21 cellular contexts compared by ENCODE assay signal in the genomic region with DNA sequence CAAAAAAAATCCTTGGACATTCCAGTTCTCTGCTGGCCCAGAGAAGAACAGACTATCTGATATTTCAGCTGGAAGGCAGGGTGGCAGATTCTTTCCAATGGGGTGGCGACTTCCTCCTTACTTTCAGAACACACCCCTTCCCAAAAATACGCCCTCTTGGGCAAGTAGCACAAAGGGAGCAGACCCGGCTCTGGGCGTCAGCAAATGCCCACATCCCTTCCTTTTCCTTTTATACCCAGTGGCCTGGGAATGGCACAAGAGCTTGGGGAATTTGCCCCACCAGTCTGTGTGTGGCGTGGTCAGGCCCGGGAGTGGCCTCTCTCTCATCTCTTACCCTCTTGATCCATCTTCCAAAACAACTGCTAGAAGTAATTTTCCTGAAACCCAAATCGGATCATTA. TPM values are rescaled to one million over a fixed set of nuclear protein-coding genes. Genes with fewer than 3 reads are reported as not detected.
DNase-seq lines count a peak whose midpoint lies in the region; ATAC-seq and TF ChIP-seq lines count a peak whose summit lies in the region.
"Had no signal": no experiment of that assay in that cellular context is flagged by ENCODE, and none has a peak within 500 bp of the region (broad histone marks: within the 10 kb centered on the region; RNA-seq: fewer than 3 reads in every experiment).

No MANE protein-coding gene starts in this region.

- no peaks in the 10 kb centered on the region for H3F3A ChIP-seq in GM23338 (replicated peaks; ENCODE audit: low read depth)

- H3K4me1 ChIP-seq in GM23338 (ENCODE audit: insufficient read depth): no peaks in the 10 kb centered on the region

- H3K27me3 Mint-ChIP-seq in GM23338 (ENCODE audit: insufficient read depth, low read depth, poor library complexity) (peaks cover 6% of the 10 kb centered on the region), T-helper 17 cell (no peaks in the 10 kb centered on the region), nephron progenitor cell (ENCODE audit: low read depth, poor library complexity) (peaks cover 9% of the 10 kb centered on the region)

- intact Hi-C loops in left cardiac atrium (cut with DNase I): no loop called here

- no peaks in the 10 kb centered on the region for H3K9me3 ChIP-seq in T-helper 17 cell (ENCODE audit: control insufficient read depth, low read length, poor library complexity, severe bottlenecking)
- H3K9me3 ChIP-seq: suprapubic skin had no signal

- H3K9me2 ChIP-seq in GM23338 (ENCODE audit: insufficient read depth): no peaks in the 10 kb centered on the region

- ATAC-seq in GM23338 (no peak), T-helper 17 cell (no peak), left cardiac atrium (peak in 1 of 2 donors; percentile 72)
- ATAC-seq: stimulated activated effector memory CD8-positive, alpha-beta T cell treated with anti-CD3 and anti-CD28 coated beads, Interleukin-12 subunit alpha, Interleukin-12 subunit beta, amount 100 ng/mL, for 72 hours had no signal

- peaks cover 21% of the 10 kb centered on the region for H3K9me3 Mint-ChIP-seq in GM23338
- H3K9me3 Mint-ChIP-seq in nephron progenitor cell: peaks cover 22% of the 10 kb centered on the region

- H3K4me1 Mint-ChIP-seq in GM23338 (no peaks in the 10 kb centered on the region), T-helper 17 cell (peaks cover 29% of the 10 kb centered on the region), nephron progenitor cell (no peaks in the 10 kb centered on the region)
- H3K4me1 Mint-ChIP-seq: nephron had no signal

- DNase-seq in GM23338 (ENCODE audit: low spot score): peak; percentile 9
- no peak for DNase-seq in T-helper 17 cell
- DNase-seq in left cardiac atrium: peak; percentile 49
- DNase-seq in nephron progenitor cell: no peak
- no peak for DNase-seq in nucleus accumbens (lab: John Stamatoyannopoulos, UW)
- no peak for DNase-seq in stimulated activated CD4-positive, alpha-beta T cell treated with anti-CD3 and anti-CD28 coated beads, Interleukin-2, amount 100 ng/mL, for 48 hours
- DNase-seq in NCI-H146 (lab: John Stamatoyannopoulos, UW): no peak
- no peak for DNase-seq in coronary artery (ENCODE audit: low spot score)
- DNase-seq: activated CD4-positive, alpha-beta T cell treated with anti-CD3 and anti-CD28 coated beads, Interleukin-2, amount 50 U/mL, for 48 hours; activated naive CD8-positive, alpha-beta T cell treated with anti-CD3 and anti-CD28 coated beads, Interleukin-2, amount 10 ng/mL, durations not matched to agents 7 days and 5 days; CD4-positive, CD25-positive, alpha-beta regulatory T cell; DMS 273 treated with DMSO at 0.1 percent for 48 hours; effector CD4-positive, alpha-beta T cell; erythroblast; NCI-H510A treated with DMSO at 0.1 percent for 48 hours; posterior cingulate gyrus; stimulated activated CD4-positive, alpha-beta T cell treated with anti-CD3 and anti-CD28 coated beads, Interleukin-1b, Interleukin-23, amount 100 ng/mL, for 48 hours had no signal

- H3K27me3 ChIP-seq in GM23338 (ENCODE audit: insufficient read depth): no peaks in the 10 kb centered on the region
- H3K27me3 ChIP-seq: suprapubic skin had no signal

- H3K4me3 Mint-ChIP-seq in GM23338: no peak overlapping the region
- no peak overlapping the region for H3K4me3 Mint-ChIP-seq in T-helper 17 cell
- H3K4me3 Mint-ChIP-seq in nephron progenitor cell: no peak overlapping the region
- H3K4me3 Mint-ChIP-seq: activated naive CD8-positive, alpha-beta T cell treated with anti-CD3 and anti-CD28 coated beads, Interleukin-2, amount 10 ng/mL, durations not matched to agents 7 days and 5 days; CD4-positive, CD25-positive, alpha-beta regulatory T cell; mesothelial cell of epicardium; nephron; stimulated activated effector memory CD8-positive, alpha-beta T cell treated with anti-CD3 and anti-CD28 coated beads, Interleukin-12 subunit alpha, Interleukin-12 subunit beta, amount 100 ng/mL, for 72 hours had no signal

- H3K4me3 ChIP-seq in GM23338: no peak overlapping the region
- no peak overlapping the region for H3K4me3 ChIP-seq in coronary artery
- H3K4me3 ChIP-seq: suprapubic skin had no signal

- H3K79me2 ChIP-seq in GM23338 (replicated peaks; ENCODE audit: insufficient read depth): no peaks in the 10 kb centered on the region

- H2AFZ ChIP-seq in GM23338: peak overlapping the region; percentile 73; the same call in 1 of the 2 replicates

- H3K4me2 ChIP-seq in GM23338: no peak overlapping the region

- H3K36me3 ChIP-seq in GM23338 (ENCODE audit: insufficient read depth): 0 out of 2 replicates have a peak, but pooled peaks cover 5% of the 10 kb centered on the region
- H3K36me3 ChIP-seq: suprapubic skin had no signal

- H3K27ac ChIP-seq in GM23338 (ENCODE audit: low read depth) (no peak overlapping the region), coronary artery (peak overlapping the region in 1 of 2 donors; percentile 22)
- H3K27ac ChIP-seq: suprapubic skin had no signal

- H3K36me3 Mint-ChIP-seq in GM23338 (ENCODE audit: low read depth): peaks cover 7% of the 10 kb centered on the region; the same call in 2 of the 3 replicates
- peaks cover 2% of the 10 kb centered on the region for H3K36me3 Mint-ChIP-seq in T-helper 17 cell (ENCODE audit: low read depth)
- no peaks in the 10 kb centered on the region for H3K36me3 Mint-ChIP-seq in nephron progenitor cell (ENCODE audit: low read depth)
- H3K36me3 Mint-ChIP-seq: mesothelial cell of epicardium; stimulated activated effector memory CD8-positive, alpha-beta T cell treated with anti-CD3 and anti-CD28 coated beads, Interleukin-12 subunit alpha, Interleukin-12 subunit beta, amount 100 ng/mL, for 72 hours had no signal

- no peak overlapping the region for H3K27ac Mint-ChIP-seq in GM23338
- H3K27ac Mint-ChIP-seq in T-helper 17 cell: peak overlapping the region; percentile 57
- peak overlapping the region; percentile 59 for H3K27ac Mint-ChIP-seq in nephron progenitor cell
- H3K27ac Mint-ChIP-seq: activated naive CD8-positive, alpha-beta T cell treated with anti-CD3 and anti-CD28 coated beads, Interleukin-2, amount 10 ng/mL, durations not matched to agents 7 days and 5 days; CD4-positive, CD25-positive, alpha-beta regulatory T cell; mesothelial cell of epicardium; nephron; stimulated activated effector memory CD8-positive, alpha-beta T cell treated with anti-CD3 and anti-CD28 coated beads, Interleukin-12 subunit alpha, Interleukin-12 subunit beta, amount 100 ng/mL, for 72 hours had no signal

- TF ChIP-seq CTCF in GM23338 (conservative IDR thresholded peaks at IDR 0.05; ENCODE audit: low read depth in 2 of 2) (no peak), nephron progenitor cell (IDR thresholded peaks at IDR 0.05) (no peak), coronary artery (IDR thresholded peaks at IDR 0.05) (no peak)

- no peaks in the 10 kb centered on the region for H4K20me1 ChIP-seq in GM23338 (replicated peaks; ENCODE audit: insufficient read depth)

TF ChIP-seq in GM23338, 12 proteins besides CTCF, POLR2A, EP300 and RAD21 (continues in another document):
- no peak for TF ChIP-seq EZH2 (IDR thresholded peaks at IDR 0.05; ENCODE audit: low read depth, unreplicated experiment)
- no peak for TF ChIP-seq CREB1 (CRISPR knock-in tag; IDR thresholded peaks at IDR 0.05; ENCODE audit: low read depth)
- TF ChIP-seq, protein P1, sequence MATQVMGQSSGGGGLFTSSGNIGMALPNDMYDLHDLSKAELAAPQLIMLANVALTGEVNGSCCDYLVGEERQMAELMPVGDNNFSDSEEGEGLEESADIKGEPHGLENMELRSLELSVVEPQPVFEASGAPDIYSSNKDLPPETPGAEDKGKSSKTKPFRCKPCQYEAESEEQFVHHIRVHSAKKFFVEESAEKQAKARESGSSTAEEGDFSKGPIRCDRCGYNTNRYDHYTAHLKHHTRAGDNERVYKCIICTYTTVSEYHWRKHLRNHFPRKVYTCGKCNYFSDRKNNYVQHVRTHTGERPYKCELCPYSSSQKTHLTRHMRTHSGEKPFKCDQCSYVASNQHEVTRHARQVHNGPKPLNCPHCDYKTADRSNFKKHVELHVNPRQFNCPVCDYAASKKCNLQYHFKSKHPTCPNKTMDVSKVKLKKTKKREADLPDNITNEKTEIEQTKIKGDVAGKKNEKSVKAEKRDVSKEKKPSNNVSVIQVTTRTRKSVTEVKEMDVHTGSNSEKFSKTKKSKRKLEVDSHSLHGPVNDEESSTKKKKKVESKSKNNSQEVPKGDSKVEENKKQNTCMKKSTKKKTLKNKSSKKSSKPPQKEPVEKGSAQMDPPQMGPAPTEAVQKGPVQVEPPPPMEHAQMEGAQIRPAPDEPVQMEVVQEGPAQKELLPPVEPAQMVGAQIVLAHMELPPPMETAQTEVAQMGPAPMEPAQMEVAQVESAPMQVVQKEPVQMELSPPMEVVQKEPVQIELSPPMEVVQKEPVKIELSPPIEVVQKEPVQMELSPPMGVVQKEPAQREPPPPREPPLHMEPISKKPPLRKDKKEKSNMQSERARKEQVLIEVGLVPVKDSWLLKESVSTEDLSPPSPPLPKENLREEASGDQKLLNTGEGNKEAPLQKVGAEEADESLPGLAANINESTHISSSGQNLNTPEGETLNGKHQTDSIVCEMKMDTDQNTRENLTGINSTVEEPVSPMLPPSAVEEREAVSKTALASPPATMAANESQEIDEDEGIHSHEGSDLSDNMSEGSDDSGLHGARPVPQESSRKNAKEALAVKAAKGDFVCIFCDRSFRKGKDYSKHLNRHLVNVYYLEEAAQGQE (IDR thresholded peaks at IDR 0.05; ENCODE audit: unreplicated experiment): no peak
- no peak for TF ChIP-seq ZNF114 (CRISPR knock-in tag; IDR thresholded peaks at IDR 0.05)

RNA-seq across cellular contexts. Expression of gene NUP160, which starts 33.0 kb away (rescaled TPM):
- 101 and 108 TPM in 2 replicates for total RNA-seq in GM23338 (2014; rRNA removed; shearing (Covaris generic))
- 41.2 and 41.9 TPM in 2 replicates for polyA plus RNA-seq in GM23338 (2016; fragmentation: Nextera tagmentation; extraction: Ambion mirVana)
- 10 to 100 TPM; 50.0 to 54.6 TPM for total RNA-seq in T-helper 17 cell
- 10 to 100 TPM; 13.7 to 18.3 TPM for total RNA-seq in left cardiac atrium

Comparison
In these comparisons a context has a peak if more than half of its experiments do, and no peak if none do; other contexts are left out.
1. DNase-seq: peak in GM23338 (single experiment) and left cardiac atrium (single experiment); none in T-helper 17 cell (0 of 3), nephron progenitor cell (single experiment), nucleus accumbens (0 of 56), stimulated activated CD4-positive, alpha-beta T cell treated with anti-CD3 and anti-CD28 coated beads, Interleukin-2, amount 100 ng/mL, for 48 hours (0 of 2), NCI-H146 (single experiment) and coronary artery (single experiment).